In genomic region chr9:76893395-76893932, GRCh38 we compare ENCODE assay signal across 19 cellular contexts. TPM values are rescaled to one million over a fixed set of nuclear protein-coding genes. Genes with fewer than 3 reads are reported as not detected.
DNase-seq lines count a peak whose midpoint lies in the region; ATAC-seq and TF ChIP-seq lines count a peak whose summit lies in the region.
"Had no signal": no experiment of that assay in that cellular context is flagged by ENCODE, and none has a peak within 500 bp of the region (broad histone marks: within the 10 kb centered on the region; RNA-seq: fewer than 3 reads in every experiment).

No MANE protein-coding gene starts in this region.

- H3K4me1 ChIP-seq in prostate gland (replicated peaks) (no peaks in the 10 kb centered on the region), Peyer's patch (peaks cover 0 to 8% (median 2%) of the 10 kb centered on the region in 4 donors)
- H3K4me1 ChIP-seq: left lung, spleen had no signal

- 28% methylated on average over 4 of the region's 4 CpGs for WGBS in prostate gland

- no peaks in the 10 kb centered on the region for H3K27me3 ChIP-seq in prostate gland (replicated peaks; ENCODE audit: insufficient read depth)
- no peaks in the 10 kb centered on the region for H3K27me3 ChIP-seq in Peyer's patch
- H3K27me3 ChIP-seq: hepatocyte had no signal

- intact Hi-C loops in prostate gland (cut with DNase I): no loop called here

- H3K4me3 ChIP-seq in prostate gland (no peak overlapping the region), Peyer's patch (no peak overlapping the region)
- H3K4me3 ChIP-seq: hepatocyte, left lung, spleen had no signal

- DNase-seq in DMS79 treated with DMSO at 0.1 percent for 48 hours (lab: John Stamatoyannopoulos, UW) (peak; percentile 17), DMS79 (lab: John Stamatoyannopoulos, UW) (no peak), foreskin melanocyte (peak; percentile 98), prostate gland (ENCODE audit: low spot score) (no peak), ureter (ENCODE audit: low spot score) (peak; percentile 52), Peyer's patch (no peak), SIG-M5 (lab: John Stamatoyannopoulos, UW) (no peak)
- DNase-seq: activated CD4-positive, CD25-positive, alpha-beta regulatory T cell; CD4-positive, alpha-beta memory T cell; cerebellar nuclear complex; Kasumi-1; left lung; NCI-H524; spleen; SW 1271 had no signal

- no peak for TF ChIP-seq CTCF in prostate gland (IDR thresholded peaks at IDR 0.05)
- TF ChIP-seq CTCF in Peyer's patch (IDR thresholded peaks at IDR 0.05): no peak

- H3K9me3 ChIP-seq in prostate gland (no peaks in the 10 kb centered on the region), Peyer's patch (no peaks in the 10 kb centered on the region)
- H3K9me3 ChIP-seq: left lung, spleen had no signal

- H3K36me3 ChIP-seq in prostate gland: no peaks in the 10 kb centered on the region
- H3K36me3 ChIP-seq in Peyer's patch: no peaks in the 10 kb centered on the region
- H3K36me3 ChIP-seq: left lung, spleen had no signal

- ATAC-seq in HG03108 (IDR thresholded peaks at IDR 0.05; ENCODE audit: unreplicated experiment): no peak
- ATAC-seq: activated naive CD4-positive, alpha-beta T cell treated with anti-CD3 and anti-CD28 coated beads, Interleukin-2, amount 50 U/mL, for 72 hours; left lung had no signal

- H3K27ac ChIP-seq in prostate gland (peak overlapping the region; percentile 3 to 65), Peyer's patch (peak overlapping the region in 1 of 4 donors; percentile 70)
- H3K27ac ChIP-seq: 22Rv1, hepatocyte, left lung, spleen had no signal

- no peak for TF ChIP-seq POLR2A in prostate gland (IDR thresholded peaks at IDR 0.05)
- no peak for TF ChIP-seq POLR2A in Peyer's patch (IDR thresholded peaks at IDR 0.05)

RNA-seq across cellular contexts. Expression of gene PRUNE2, which starts 12.4 kb away (rescaled TPM):
- total RNA-seq in prostate gland (10 to 100 TPM; 58.6 to 78.9 TPM), ureter (93.1 TPM), Peyer's patch (10 to 100 TPM; 15.6 to 37.8 (median 26.1) TPM)

Comparison
In these comparisons a context has a peak if more than half of its experiments do, and no peak if none do; other contexts are left out.
1. DNase-seq: peak in DMS79 treated with DMSO at 0.1 percent for 48 hours (single experiment), foreskin melanocyte (single experiment) and ureter (single experiment); none in DMS79 (single experiment), prostate gland (single experiment), Peyer's patch (0 of 3) and SIG-M5 (single experiment).